1 cellular context compared by ENCODE assay signal in genomic region chr6:166313255-166314070, GRCh38.
A peak's percentile ranks its signal among the peaks of the same experiment; 100 is the strongest.
TF ChIP-seq lines count a peak whose summit lies in the region.

No MANE protein-coding gene starts in this region.

TF ChIP-seq in K562, 482 proteins besides CTCF, POLR2A, EP300 and RAD21 (continued from another document and continues in another):
- TF ChIP-seq, protein P1, sequence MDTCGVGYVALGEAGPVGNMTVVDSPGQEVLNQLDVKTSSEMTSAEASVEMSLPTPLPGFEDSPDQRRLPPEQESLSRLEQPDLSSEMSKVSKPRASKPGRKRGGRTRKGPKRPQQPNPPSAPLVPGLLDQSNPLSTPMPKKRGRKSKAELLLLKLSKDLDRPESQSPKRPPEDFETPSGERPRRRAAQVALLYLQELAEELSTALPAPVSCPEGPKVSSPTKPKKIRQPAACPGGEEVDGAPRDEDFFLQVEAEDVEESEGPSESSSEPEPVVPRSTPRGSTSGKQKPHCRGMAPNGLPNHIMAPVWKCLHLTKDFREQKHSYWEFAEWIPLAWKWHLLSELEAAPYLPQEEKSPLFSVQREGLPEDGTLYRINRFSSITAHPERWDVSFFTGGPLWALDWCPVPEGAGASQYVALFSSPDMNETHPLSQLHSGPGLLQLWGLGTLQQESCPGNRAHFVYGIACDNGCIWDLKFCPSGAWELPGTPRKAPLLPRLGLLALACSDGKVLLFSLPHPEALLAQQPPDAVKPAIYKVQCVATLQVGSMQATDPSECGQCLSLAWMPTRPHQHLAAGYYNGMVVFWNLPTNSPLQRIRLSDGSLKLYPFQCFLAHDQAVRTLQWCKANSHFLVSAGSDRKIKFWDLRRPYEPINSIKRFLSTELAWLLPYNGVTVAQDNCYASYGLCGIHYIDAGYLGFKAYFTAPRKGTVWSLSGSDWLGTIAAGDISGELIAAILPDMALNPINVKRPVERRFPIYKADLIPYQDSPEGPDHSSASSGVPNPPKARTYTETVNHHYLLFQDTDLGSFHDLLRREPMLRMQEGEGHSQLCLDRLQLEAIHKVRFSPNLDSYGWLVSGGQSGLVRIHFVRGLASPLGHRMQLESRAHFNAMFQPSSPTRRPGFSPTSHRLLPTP (IDR thresholded peaks at IDR 0.05; ENCODE audit: borderline replicate concordance, extremely low read depth, insufficient read length), result no peak
- TF ChIP-seq, protein P2, sequence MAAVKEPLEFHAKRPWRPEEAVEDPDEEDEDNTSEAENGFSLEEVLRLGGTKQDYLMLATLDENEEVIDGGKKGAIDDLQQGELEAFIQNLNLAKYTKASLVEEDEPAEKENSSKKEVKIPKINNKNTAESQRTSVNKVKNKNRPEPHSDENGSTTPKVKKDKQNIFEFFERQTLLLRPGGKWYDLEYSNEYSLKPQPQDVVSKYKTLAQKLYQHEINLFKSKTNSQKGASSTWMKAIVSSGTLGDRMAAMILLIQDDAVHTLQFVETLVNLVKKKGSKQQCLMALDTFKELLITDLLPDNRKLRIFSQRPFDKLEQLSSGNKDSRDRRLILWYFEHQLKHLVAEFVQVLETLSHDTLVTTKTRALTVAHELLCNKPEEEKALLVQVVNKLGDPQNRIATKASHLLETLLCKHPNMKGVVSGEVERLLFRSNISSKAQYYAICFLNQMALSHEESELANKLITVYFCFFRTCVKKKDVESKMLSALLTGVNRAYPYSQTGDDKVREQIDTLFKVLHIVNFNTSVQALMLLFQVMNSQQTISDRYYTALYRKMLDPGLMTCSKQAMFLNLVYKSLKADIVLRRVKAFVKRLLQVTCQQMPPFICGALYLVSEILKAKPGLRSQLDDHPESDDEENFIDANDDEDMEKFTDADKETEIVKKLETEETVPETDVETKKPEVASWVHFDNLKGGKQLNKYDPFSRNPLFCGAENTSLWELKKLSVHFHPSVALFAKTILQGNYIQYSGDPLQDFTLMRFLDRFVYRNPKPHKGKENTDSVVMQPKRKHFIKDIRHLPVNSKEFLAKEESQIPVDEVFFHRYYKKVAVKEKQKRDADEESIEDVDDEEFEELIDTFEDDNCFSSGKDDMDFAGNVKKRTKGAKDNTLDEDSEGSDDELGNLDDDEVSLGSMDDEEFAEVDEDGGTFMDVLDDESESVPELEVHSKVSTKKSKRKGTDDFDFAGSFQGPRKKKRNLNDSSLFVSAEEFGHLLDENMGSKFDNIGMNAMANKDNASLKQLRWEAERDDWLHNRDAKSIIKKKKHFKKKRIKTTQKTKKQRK (IDR thresholded peaks at IDR 0.05; ENCODE audit: borderline replicate concordance, low read depth, low read length), result no peak
- TF ChIP-seq, protein P3, sequence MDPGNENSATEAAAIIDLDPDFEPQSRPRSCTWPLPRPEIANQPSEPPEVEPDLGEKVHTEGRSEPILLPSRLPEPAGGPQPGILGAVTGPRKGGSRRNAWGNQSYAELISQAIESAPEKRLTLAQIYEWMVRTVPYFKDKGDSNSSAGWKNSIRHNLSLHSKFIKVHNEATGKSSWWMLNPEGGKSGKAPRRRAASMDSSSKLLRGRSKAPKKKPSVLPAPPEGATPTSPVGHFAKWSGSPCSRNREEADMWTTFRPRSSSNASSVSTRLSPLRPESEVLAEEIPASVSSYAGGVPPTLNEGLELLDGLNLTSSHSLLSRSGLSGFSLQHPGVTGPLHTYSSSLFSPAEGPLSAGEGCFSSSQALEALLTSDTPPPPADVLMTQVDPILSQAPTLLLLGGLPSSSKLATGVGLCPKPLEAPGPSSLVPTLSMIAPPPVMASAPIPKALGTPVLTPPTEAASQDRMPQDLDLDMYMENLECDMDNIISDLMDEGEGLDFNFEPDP (CRISPR knock-in tag; IDR thresholded peaks at IDR 0.05), result no peak
- TF ChIP-seq CLOCK (CRISPR knock-in tag; IDR thresholded peaks at IDR 0.05; ENCODE audit: borderline replicate concordance) (no peak), ZBTB7A (IDR thresholded peaks at IDR 0.05; ENCODE audit: borderline replicate concordance, control insufficient read depth, low read depth, low read length) (peak; percentile 56; the same call in 1 of the 2 replicates), POLR2AphosphoS2 (IDR thresholded peaks at IDR 0.05; ENCODE audit: low read length) (no peak), GTF2F1 (IDR thresholded peaks at IDR 0.05; ENCODE audit: low read depth, low read length) (no peak), BCL6 (CRISPR knock-in tag; IDR thresholded peaks at IDR 0.05) (no peak), PCBP2 (IDR thresholded peaks at IDR 0.05; ENCODE audit: low read depth, low read length, poor library complexity, severe bottlenecking) (no peak), GATAD2B (IDR thresholded peaks at IDR 0.05; ENCODE audit: borderline replicate concordance) (no peak), FOXA3 (CRISPR knock-in tag; conservative IDR thresholded peaks at IDR 0.05 in 1 of 2, IDR thresholded peaks at IDR 0.05 in 1 of 2) (no peak), PHF8 (IDR thresholded peaks at IDR 0.05; ENCODE audit: borderline replicate concordance, low read length) (no peak), RBBP5 (IDR thresholded peaks at IDR 0.05; ENCODE audit: borderline replicate concordance, insufficient read depth, low read length, poor library complexity, severe bottlenecking) (no peak), TRIM25 (IDR thresholded peaks at IDR 0.05; ENCODE audit: borderline replicate concordance) (no peak), ZBTB12 (CRISPR knock-in tag; IDR thresholded peaks at IDR 0.05) (no peak), TSC22D4 (tag; IDR thresholded peaks at IDR 0.05) (no peak), RBM22 (IDR thresholded peaks at IDR 0.05; ENCODE audit: low read depth, low read length, poor library complexity, severe bottlenecking) (no peak), KLF10 (CRISPR knock-in tag; IDR thresholded peaks at IDR 0.05) (no peak), CC2D1A (IDR thresholded peaks at IDR 0.05) (peak; percentile 17; the same call in 1 of the 2 replicates), CCAR2 (IDR thresholded peaks at IDR 0.05; ENCODE audit: low read depth, low read length) (no peak), CUX1 (CRISPR knock-in tag; IDR thresholded peaks at IDR 0.05) (no peak)
- TF ChIP-seq, protein P4, sequence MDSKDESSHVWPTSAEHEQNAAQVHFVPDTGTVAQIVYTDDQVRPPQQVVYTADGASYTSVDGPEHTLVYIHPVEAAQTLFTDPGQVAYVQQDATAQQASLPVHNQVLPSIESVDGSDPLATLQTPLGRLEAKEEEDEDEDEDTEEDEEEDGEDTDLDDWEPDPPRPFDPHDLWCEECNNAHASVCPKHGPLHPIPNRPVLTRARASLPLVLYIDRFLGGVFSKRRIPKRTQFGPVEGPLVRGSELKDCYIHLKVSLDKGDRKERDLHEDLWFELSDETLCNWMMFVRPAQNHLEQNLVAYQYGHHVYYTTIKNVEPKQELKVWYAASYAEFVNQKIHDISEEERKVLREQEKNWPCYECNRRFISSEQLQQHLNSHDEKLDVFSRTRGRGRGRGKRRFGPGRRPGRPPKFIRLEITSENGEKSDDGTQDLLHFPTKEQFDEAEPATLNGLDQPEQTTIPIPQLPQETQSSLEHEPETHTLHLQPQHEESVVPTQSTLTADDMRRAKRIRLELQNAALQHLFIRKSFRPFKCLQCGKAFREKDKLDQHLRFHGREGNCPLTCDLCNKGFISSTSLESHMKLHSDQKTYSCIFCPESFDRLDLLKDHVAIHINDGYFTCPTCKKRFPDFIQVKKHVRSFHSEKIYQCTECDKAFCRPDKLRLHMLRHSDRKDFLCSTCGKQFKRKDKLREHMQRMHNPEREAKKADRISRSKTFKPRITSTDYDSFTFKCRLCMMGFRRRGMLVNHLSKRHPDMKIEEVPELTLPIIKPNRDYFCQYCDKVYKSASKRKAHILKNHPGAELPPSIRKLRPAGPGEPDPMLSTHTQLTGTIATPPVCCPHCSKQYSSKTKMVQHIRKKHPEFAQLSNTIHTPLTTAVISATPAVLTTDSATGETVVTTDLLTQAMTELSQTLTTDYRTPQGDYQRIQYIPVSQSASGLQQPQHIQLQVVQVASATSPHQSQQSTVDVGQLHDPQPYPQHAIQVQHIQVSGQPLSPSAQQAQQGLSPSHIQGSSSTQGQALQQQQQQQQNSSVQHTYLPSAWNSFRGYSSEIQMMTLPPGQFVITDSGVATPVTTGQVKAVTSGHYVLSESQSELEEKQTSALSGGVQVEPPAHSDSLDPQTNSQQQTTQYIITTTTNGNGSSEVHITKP (IDR thresholded peaks at IDR 0.05; ENCODE audit: partially characterized antibody), result no peak
